8 cellular contexts compared by ENCODE assay signal in genomic region chr12:70590051-70590450, GRCh38. TPM values are rescaled to one million over a fixed set of nuclear protein-coding genes. Genes with fewer than 3 reads are reported as not detected.
DNase-seq lines count a peak whose midpoint lies in the region; ATAC-seq, FAIRE-seq and TF ChIP-seq lines count a peak whose summit lies in the region.

No MANE protein-coding gene starts in this region.

- intact Hi-C loops in Panc1 (cut with micrococcal nuclease; ENCODE audit: unreplicated experiment) (loop anchor here (2.0 to 5.0 kb wide), 3 partner anchors 131 to 422 kb away; no protein-coding TSS in a partner anchor), pancreas (cut with DNase I) (loop anchor here in 1 of 3 donors (5.0 kb wide), 1 partner anchor 132 kb away; no protein-coding TSS in a partner anchor), upper lobe of right lung (cut with DNase I) (loop anchor here (10.0 kb wide), 1 partner anchor 125 kb away; no protein-coding TSS in a partner anchor)

- in situ Hi-C loops in Panc1 (cut with HindIII; ENCODE audit: low pct_unique_long_range_greater_than_20kb, low sequenced_read_pairs) = no loop called here

- CTCF ChIA-PET in Panc1 (lab: Charles Lee) = interaction anchor here (0.5 kb wide), 1 partner anchor 617 kb away, joined by 3 read pairs; no protein-coding TSS in a partner anchor

- DNase-seq in DMS114 treated with DMSO at 0.1 percent for 48 hours (lab: John Stamatoyannopoulos, UW; ENCODE audit: unreplicated experiment) (peak; percentile 50), HT1080 (ENCODE audit: low read depth) (peak; percentile 70), Panc1 (ENCODE audit: low read depth, low spot score) (peak; percentile 36), germinal center (ENCODE audit: low spot score) (peak; percentile 65), pancreas (peak; percentile 21 to 80 (median 64)), upper lobe of right lung (peak; percentile 80)
- peak; percentile 19 for DNase-seq in activated T-helper 9 cell treated with anti-CD3 and anti-CD28 coated beads, Interleukin-2, amount 50 U/mL, for 16 hours (ENCODE audit: low read depth)

- FAIRE-seq in pancreas (lab: Jason Lieb, UNC) = no peak

- H3K36me3 ChIP-seq in Panc1 (ENCODE audit: control insufficient read depth, insufficient read depth, low read length) (no peaks in the 10 kb centered on the region), pancreas (no peaks in the 10 kb centered on the region), upper lobe of right lung (peaks cover 14% of the 10 kb centered on the region)

- WGBS in pancreas, 2 donors = 29 to 31% methylated on average over 6 of the region's 6 CpGs

- peaks cover 3% of the 10 kb centered on the region; the same call in 1 of the 2 replicates for H3K27me3 ChIP-seq in Panc1 (ENCODE audit: control insufficient read depth, insufficient read depth, low read length)
- H3K27me3 ChIP-seq in pancreas = no peaks in the 10 kb centered on the region
- peaks cover 4% of the 10 kb centered on the region for H3K27me3 ChIP-seq in upper lobe of right lung

- BruUV-seq in Panc1 (replicated peaks; lab: Mats Ljungman, UMichigan) = no TSS peak

- TF ChIP-seq CTCF in Panc1 (IDR thresholded peaks at IDR 0.05) (peak; percentile 87), pancreas (IDR thresholded peaks at IDR 0.05) (peak; percentile 76 to 87 (median 80)), upper lobe of right lung (IDR thresholded peaks at IDR 0.05) (peak; percentile 88)

- H3K9me3 ChIP-seq in Panc1 (ENCODE audit: control insufficient read depth, insufficient read depth, low read depth, low read length) (no peaks in the 10 kb centered on the region), pancreas (no peaks in the 10 kb centered on the region), upper lobe of right lung (no peaks in the 10 kb centered on the region)

- peak; percentile 88 for ATAC-seq in GM21381 (IDR thresholded peaks at IDR 0.05; ENCODE audit: unreplicated experiment)
- ATAC-seq in Panc1 = peak; percentile 87
- peak; percentile 70 to 91 (median 88) for ATAC-seq in pancreas
- peak; percentile 93 for ATAC-seq in upper lobe of right lung

- H3K27ac ChIP-seq in Panc1 (ENCODE audit: low read length) (no peak overlapping the region), pancreas (no peak overlapping the region), upper lobe of right lung (no peak overlapping the region)

- POLR2A ChIA-PET in Panc1 (lab: Charles Lee) = interaction anchor here (0.6 kb wide), 2 partner anchors 1259 to 1506 kb away, joined by 3 to 5 read pairs; no protein-coding TSS in a partner anchor

- H3K4me3 ChIP-seq in Panc1 (ENCODE audit: low read depth in 2 of 2, low read length in 2 of 2) (no peak overlapping the region), pancreas (no peak overlapping the region), upper lobe of right lung (no peak overlapping the region)

- H3K4me1 ChIP-seq in Panc1 (ENCODE audit: control insufficient read depth, insufficient read depth, low read length) = no peaks in the 10 kb centered on the region
- no peaks in the 10 kb centered on the region for H3K4me1 ChIP-seq in pancreas
- H3K4me1 ChIP-seq in upper lobe of right lung = no peaks in the 10 kb centered on the region

RNA-seq across cellular contexts. Expression of gene PTPRB, which starts 47.2 kb away (rescaled TPM):
- 0.77 and 0.87 TPM in 2 replicates for total RNA-seq in HT1080 (2014; rRNA removed; shearing (Covaris generic))
- polyA plus RNA-seq in HT1080 (2015; cell fraction: cytosol; rRNA removed) = 2.1 and 2.5 TPM in 2 replicates
- polyA plus RNA-seq in HT1080 (2015; cell fraction: nucleus; rRNA removed) = 4.6 and 5.6 TPM in 2 replicates
- total RNA-seq in Panc1 (2021; ENCODE audit: unreplicated experiment) = 0.33 TPM
- not detected for polyA plus RNA-seq in Panc1 (2012; ENCODE audit: insufficient read length)
- total RNA-seq in pancreas = 1 to 10 TPM; 2.9 to 5.5 (median 4.4) TPM
- polyA plus RNA-seq in pancreas = 1 to 10 TPM; 2.2 to 5.1 TPM
- 196 TPM for total RNA-seq in upper lobe of right lung

Comparison
In these comparisons a context has a peak if more than half of its experiments do, and no peak if none do; other contexts are left out.
1. DNase-seq: peak in every context shown above with its lines; median percentile 80 in upper lobe of right lung; 70 in HT1080; 65 in germinal center; 64 in pancreas; 50 in DMS114 treated with DMSO at 0.1 percent for 48 hours; 36 in Panc1; 19 in activated T-helper 9 cell treated with anti-CD3 and anti-CD28 coated beads, Interleukin-2, amount 50 U/mL, for 16 hours.
2. RNA of gene PTPRB, which starts 47.2 kb away (total RNA-seq): 196 TPM in upper lobe of right lung (single experiment); 2.9 to 5.5 TPM in pancreas, 0.77 to 0.87 TPM in HT1080 and 0.33 TPM in Panc1 (single experiment); every median in the first group is over 10 times any median in the second.
3. Peak in every context shown above with its lines, with median percentiles within 50 percentile points of each other: ATAC-seq and CTCF ChIP-seq.